In the genomic region with DNA sequence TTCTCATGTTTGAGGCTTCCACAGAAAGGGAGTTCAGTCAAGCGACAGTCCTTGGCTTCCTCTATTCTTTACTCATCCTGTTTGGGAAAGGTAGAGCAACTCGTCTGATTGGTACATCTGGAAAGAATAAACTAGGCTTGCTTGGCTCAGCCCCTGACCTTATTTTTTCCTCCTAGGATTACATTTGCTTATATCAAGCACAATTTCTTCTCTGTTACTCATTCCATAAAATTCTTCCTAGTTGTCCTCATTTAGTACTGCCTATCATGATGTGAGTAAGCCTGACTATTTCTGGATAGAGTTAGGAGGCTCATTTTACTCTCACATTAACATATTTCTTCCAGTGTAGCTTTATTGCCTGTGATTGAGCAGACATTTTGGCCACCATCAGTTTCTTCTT, we compare ENCODE assay signal across 19 cellular contexts. TPM values are rescaled to one million over a fixed set of nuclear protein-coding genes. Genes with fewer than 3 reads are reported as not detected.
DNase-seq lines count a peak whose midpoint lies in the region; ATAC-seq and TF ChIP-seq lines count a peak whose summit lies in the region.
"Had no signal": no experiment of that assay in that cellular context is flagged by ENCODE, and none has a peak within 500 bp of the region (broad histone marks: within the 10 kb centered on the region; RNA-seq: fewer than 3 reads in every experiment).

No MANE protein-coding gene starts in this region.

- no peak for TF ChIP-seq CTCF in RWPE2 (IDR thresholded peaks at IDR 0.05; ENCODE audit: poor library complexity, severe bottlenecking)
- TF ChIP-seq CTCF in fibroblast of pulmonary artery (IDR thresholded peaks at IDR 0.05; ENCODE audit: low read length, missing control alignments), result no peak

- H3K36me3 ChIP-seq in RWPE2 (ENCODE audit: low read depth), result no peaks in the 10 kb centered on the region
- H3K36me3 ChIP-seq: prostate gland, tibial artery had no signal

- 0 out of 3 replicates have a peak, but pooled peaks have one; percentile 33 for ATAC-seq in RWPE2 (ENCODE audit: low read depth)
- ATAC-seq: Panc1, T-helper 17 cell had no signal

- peak; percentile 17 for DNase-seq in Daoy (ENCODE audit: low read depth)
- DNase-seq in RWPE2 (ENCODE audit: low spot score), result no peak
- DNase-seq in fibroblast of pulmonary artery (ENCODE audit: low read depth), result peak; percentile 45
- DNase-seq in skeletal muscle cell (ENCODE audit: low read depth), result peak; percentile 72
- no peak for DNase-seq in Kasumi-1 (lab: John Stamatoyannopoulos, UW)
- no peak for DNase-seq in activated CD4-positive, alpha-beta T cell treated with anti-CD3 and anti-CD28 coated beads for 4 hours
- no peak for DNase-seq in NCI-H748 treated with DMSO at 0.1 percent for 48 hours (lab: John Stamatoyannopoulos, UW)
- DNase-seq in KBM-7, result no peak
- DNase-seq: activated CD4-positive, alpha-beta T cell treated with anti-CD3 and anti-CD28 coated beads for 36 hours; amygdala; CD4-positive, alpha-beta T cell; dermis blood vessel endothelial cell; immature natural killer cell; NCI-H1436 treated with DMSO at 0.1 percent for 48 hours; NCI-H510A; T-helper 17 cell; tibial artery had no signal

- H3K4me3 ChIP-seq in RWPE2 (ENCODE audit: severe bottlenecking) (no peak overlapping the region), fibroblast of pulmonary artery (replicated peaks; ENCODE audit: low read depth, low read length) (no peak overlapping the region), skeletal muscle cell (ENCODE audit: low read depth, low read length) (no peak overlapping the region)
- H3K4me3 ChIP-seq: prostate gland, tibial artery had no signal

- H3K27me3 ChIP-seq in RWPE2 (ENCODE audit: insufficient read depth, poor library complexity, severe bottlenecking), result no peaks in the 10 kb centered on the region

- H3K27ac ChIP-seq in RWPE2 (ENCODE audit: poor library complexity, severe bottlenecking), result no peak overlapping the region
- H3K27ac ChIP-seq: prostate gland, tibial artery had no signal

- no peaks in the 10 kb centered on the region for H3K9me3 ChIP-seq in RWPE2 (ENCODE audit: severe bottlenecking)
- H3K9me3 ChIP-seq: prostate gland, tibial artery had no signal

- in situ Hi-C loops in KBM-7 (cut with MboI; ENCODE audit: low pct_unique_long_range_greater_than_20kb, low sequenced_read_pairs), result no loop called here

- no peaks in the 10 kb centered on the region for H3K4me1 ChIP-seq in RWPE2 (ENCODE audit: insufficient read depth, poor library complexity, severe bottlenecking)
- H3K4me1 ChIP-seq: prostate gland, tibial artery had no signal

RNA-seq across cellular contexts. Expression of a gene that starts 10.9 kb away (rescaled TPM):
- total RNA-seq in Daoy (2014; rRNA removed; shearing (Covaris generic)), result 35.5 and 38.7 TPM in 2 replicates

RNA-seq across cellular contexts. Expression of a gene that starts 48.9 kb away (rescaled TPM):
- 10.1 and 13.8 TPM in 2 replicates for total RNA-seq in Daoy (2014; rRNA removed; shearing (Covaris generic))

RNA-seq across cellular contexts. Expression of a gene that starts 49.3 kb away (rescaled TPM):
- 36.6 and 40.6 TPM in 2 replicates for total RNA-seq in Daoy (2014; rRNA removed; shearing (Covaris generic))

Comparison
In these comparisons a context has a peak if more than half of its experiments do, and no peak if none do; other contexts are left out.
1. DNase-seq: peak in Daoy (single experiment), fibroblast of pulmonary artery (single experiment) and skeletal muscle cell (single experiment); none in RWPE2 (single experiment), Kasumi-1 (0 of 2), activated CD4-positive, alpha-beta T cell treated with anti-CD3 and anti-CD28 coated beads for 4 hours (0 of 2), NCI-H748 treated with DMSO at 0.1 percent for 48 hours (single experiment) and KBM-7 (single experiment).